Comparison of ENCODE assay signal across 8 cellular contexts in the genomic region with DNA sequence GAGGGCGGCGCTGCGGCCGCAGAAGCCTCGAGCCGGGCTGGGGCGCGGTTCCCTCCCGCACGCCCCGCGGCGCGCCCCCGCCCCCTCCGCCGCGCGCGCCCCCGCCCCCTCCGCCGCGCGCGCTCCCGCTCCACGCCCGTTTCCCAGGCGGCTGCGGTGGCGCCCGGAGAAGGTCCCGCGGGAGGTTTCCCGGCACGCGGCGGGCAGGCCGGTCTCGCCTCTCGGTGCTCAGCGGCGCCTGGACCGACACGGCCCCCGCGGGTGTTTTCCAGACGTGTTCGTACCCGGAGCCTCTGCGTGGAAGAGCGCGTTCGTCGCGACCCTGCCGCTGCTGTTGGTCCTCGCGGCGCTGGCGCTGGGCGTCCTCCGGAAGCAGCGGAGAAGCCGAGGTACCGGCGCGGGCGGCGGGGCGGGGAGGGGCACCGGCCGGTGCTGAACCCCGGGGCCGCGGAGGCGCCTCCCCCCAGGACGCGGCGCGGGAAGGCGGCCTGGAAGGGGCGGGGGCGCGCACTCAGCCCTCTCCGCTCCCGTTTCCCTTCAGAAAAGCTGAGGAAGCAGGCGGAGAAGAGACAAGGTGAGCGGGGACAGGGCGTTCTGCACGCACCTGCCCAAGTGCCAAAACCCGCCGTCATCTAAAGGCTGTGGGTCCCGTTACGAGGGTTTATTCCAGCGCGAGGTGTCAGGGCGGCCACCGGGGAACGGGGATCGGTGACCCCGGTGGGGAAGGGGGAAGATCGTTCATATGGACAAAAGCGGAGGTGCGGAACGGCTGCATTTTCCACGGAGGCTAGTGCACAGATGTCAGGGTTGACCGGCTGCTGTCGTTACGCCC. TPM values are rescaled to one million over a fixed set of nuclear protein-coding genes. Genes with fewer than 3 reads are reported as not detected.
A peak's percentile ranks its signal among the peaks of the same experiment; 100 is the strongest.
DNase-seq lines count a peak whose midpoint lies in the region; ATAC-seq and TF ChIP-seq lines count a peak whose summit lies in the region.

No MANE protein-coding gene starts in this region.

- H3K4me1 ChIP-seq in H9 (ENCODE audit: insufficient read depth, low read length) = no peaks in the 10 kb centered on the region
- no peaks in the 10 kb centered on the region for H3K4me1 ChIP-seq in iPS-20b (ENCODE audit: insufficient read depth, low read length)

- H2AK5ac ChIP-seq in H9 (ENCODE audit: insufficient read length, low read length) = no peak overlapping the region

- DNase-seq in AG04449 (ENCODE audit: low read depth, low spot score) (no peak), H9 (no peak), SHP77 treated with DMSO at 0.1 percent for 48 hours (lab: John Stamatoyannopoulos, UW) (no peak), NCI-H2196 treated with DMSO at 0.1 percent for 48 hours (lab: John Stamatoyannopoulos, UW; ENCODE audit: unreplicated experiment) (no peak)
- DNase-seq in activated naive CD8-positive, alpha-beta T cell treated with anti-CD3 and anti-CD28 coated beads for 36 hours = peak; percentile 16
- peak in 1 of 2 donors; percentile 10 for DNase-seq in stimulated activated effector memory CD8-positive, alpha-beta T cell treated with anti-CD3 and anti-CD28 coated beads, Interleukin-12 subunit alpha, Interleukin-12 subunit beta, amount 100 ng/mL, for 72 hours (ENCODE audit: low spot score in 2 of 2)

- TF ChIP-seq CTCF in AG04449 (IDR thresholded peaks at IDR 0.05; ENCODE audit: insufficient read depth, low read length, missing control alignments) (no peak), H9 (conservative IDR thresholded peaks at IDR 0.05) (no peak)

- H4K20me1 ChIP-seq in H9 (ENCODE audit: control insufficient read depth, insufficient read depth, insufficient read length) = no peaks in the 10 kb centered on the region

- no peak overlapping the region for H2BK20ac ChIP-seq in H9 (ENCODE audit: low read depth, low read length, poor library complexity, severe bottlenecking)

- no peak overlapping the region for H4K8ac ChIP-seq in H9 (replicated peaks; ENCODE audit: insufficient read length, low read depth, low read length)

- H4K5ac ChIP-seq in H9 (ENCODE audit: insufficient read length, low read depth, low read length) = no peak overlapping the region

- H3K27ac ChIP-seq in H9 (ENCODE audit: insufficient read length, low read depth, low read length) (no peak overlapping the region), iPS-20b (ENCODE audit: low read length) (no peak overlapping the region)

- H3K27me3 ChIP-seq in H9 (ENCODE audit: insufficient read depth, low read length) = peaks cover 49% of the 10 kb centered on the region; the same call in 1 of the 2 replicates
- peaks cover 96% of the 10 kb centered on the region for H3K27me3 ChIP-seq in iPS-20b (ENCODE audit: insufficient read depth, low read length)

- H3K4me3 Mint-ChIP-seq in H9 = peak overlapping the region; percentile 73 to 91
- H3K4me3 Mint-ChIP-seq in activated naive CD8-positive, alpha-beta T cell treated with anti-CD3 and anti-CD28 coated beads for 36 hours = peak overlapping the region; percentile 66
- H3K4me3 Mint-ChIP-seq in stimulated activated effector memory CD8-positive, alpha-beta T cell treated with anti-CD3 and anti-CD28 coated beads, Interleukin-12 subunit alpha, Interleukin-12 subunit beta, amount 100 ng/mL, for 72 hours = peak overlapping the region; percentile 54

- H2BK12ac ChIP-seq in H9 (ENCODE audit: insufficient read length, low read depth, low read length) = no peak overlapping the region

- no peak overlapping the region for H3K27ac Mint-ChIP-seq in H9
- H3K27ac Mint-ChIP-seq in activated naive CD8-positive, alpha-beta T cell treated with anti-CD3 and anti-CD28 coated beads for 36 hours = no peak overlapping the region
- H3K27ac Mint-ChIP-seq in stimulated activated effector memory CD8-positive, alpha-beta T cell treated with anti-CD3 and anti-CD28 coated beads, Interleukin-12 subunit alpha, Interleukin-12 subunit beta, amount 100 ng/mL, for 72 hours = no peak overlapping the region

- H3K9me3 Mint-ChIP-seq in H9 = peaks cover 5 to 8% of the 10 kb centered on the region in 2 experiments; a peak in 4 of 5 replicates
- H3K9me3 Mint-ChIP-seq in activated naive CD8-positive, alpha-beta T cell treated with anti-CD3 and anti-CD28 coated beads for 36 hours = peaks cover 1% of the 10 kb centered on the region
- H3K9me3 Mint-ChIP-seq in stimulated activated effector memory CD8-positive, alpha-beta T cell treated with anti-CD3 and anti-CD28 coated beads, Interleukin-12 subunit alpha, Interleukin-12 subunit beta, amount 100 ng/mL, for 72 hours = no peaks in the 10 kb centered on the region

- H3K79me2 ChIP-seq in H9 (ENCODE audit: insufficient read depth, low read length) = no peaks in the 10 kb centered on the region

- H3K4me2 ChIP-seq in H9 (ENCODE audit: insufficient read depth, insufficient read length, low read length) = peak overlapping the region; percentile 91

- no peaks in the 10 kb centered on the region for H3K36me3 ChIP-seq in iPS-20b (ENCODE audit: insufficient read depth, low read depth, low read length)

- no peak overlapping the region for H4K91ac ChIP-seq in H9 (ENCODE audit: insufficient read length, low read depth, low read length)

- POLR2A ChIA-PET in AG04449 (lab: Yijun Ruan, JAX) = no interaction called here

- peaks cover 14% of the 10 kb centered on the region for H3K23me2 ChIP-seq in H9 (ENCODE audit: insufficient read length, low read depth, low read length, poor library complexity, severe bottlenecking)

- no CpG with 5 or more reads among the region's 111 CpGs for WGBS in H9 (ENCODE audit: extremely low coverage, insufficient read length, low lambda C conversion rate)

- no peak overlapping the region for H3T11ph ChIP-seq in H9 (ENCODE audit: low read length)

- peaks cover 87% of the 10 kb centered on the region for H3K27me3 Mint-ChIP-seq in H9 (ENCODE audit: low read depth)
- peaks cover 90% of the 10 kb centered on the region for H3K27me3 Mint-ChIP-seq in activated naive CD8-positive, alpha-beta T cell treated with anti-CD3 and anti-CD28 coated beads for 36 hours

- H3K36me3 Mint-ChIP-seq in H9 (ENCODE audit: insufficient read depth in 1 of 3, low read depth in 3 of 3) = no peaks in the 10 kb centered on the region; a peak in 1 of 7 replicates
- H3K36me3 Mint-ChIP-seq in activated naive CD8-positive, alpha-beta T cell treated with anti-CD3 and anti-CD28 coated beads for 36 hours = no peaks in the 10 kb centered on the region
- peaks cover 5% of the 10 kb centered on the region for H3K36me3 Mint-ChIP-seq in stimulated activated effector memory CD8-positive, alpha-beta T cell treated with anti-CD3 and anti-CD28 coated beads, Interleukin-12 subunit alpha, Interleukin-12 subunit beta, amount 100 ng/mL, for 72 hours

- no peaks in the 10 kb centered on the region for H3K79me1 ChIP-seq in H9 (ENCODE audit: insufficient read depth, low read depth, low read length, poor library complexity, severe bottlenecking)

- H3K4me1 Mint-ChIP-seq in H9 = peaks cover 21 to 24% of the 10 kb centered on the region in 2 experiments
- peaks cover 7% of the 10 kb centered on the region for H3K4me1 Mint-ChIP-seq in activated naive CD8-positive, alpha-beta T cell treated with anti-CD3 and anti-CD28 coated beads for 36 hours
- peaks cover 21% of the 10 kb centered on the region for H3K4me1 Mint-ChIP-seq in stimulated activated effector memory CD8-positive, alpha-beta T cell treated with anti-CD3 and anti-CD28 coated beads, Interleukin-12 subunit alpha, Interleukin-12 subunit beta, amount 100 ng/mL, for 72 hours

- H3K23ac ChIP-seq in H9 (ENCODE audit: insufficient read length, low read depth, low read length) = no peak overlapping the region

- peak; percentile 49 for ATAC-seq in stimulated activated effector memory CD8-positive, alpha-beta T cell treated with anti-CD3 and anti-CD28 coated beads, Interleukin-12 subunit alpha, Interleukin-12 subunit beta, amount 100 ng/mL, for 72 hours
- no peak for ATAC-seq in HG03460 (IDR thresholded peaks at IDR 0.05; ENCODE audit: unreplicated experiment)

- H2BK120ac ChIP-seq in H9 (ENCODE audit: low read depth, low read length, poor library complexity, severe bottlenecking) = no peak overlapping the region

- CTCF ChIA-PET in AG04449 (lab: Yijun Ruan, JAX) = no interaction called here

- no peak overlapping the region for H2BK15ac ChIP-seq in H9 (ENCODE audit: low read depth, low read length)

- no peak overlapping the region for H2AFZ ChIP-seq in H9 (ENCODE audit: low read length)

- no peak overlapping the region for H3K9ac ChIP-seq in H9 (ENCODE audit: extremely low read depth, insufficient read length, low read length)
- H3K9ac ChIP-seq in iPS-20b (ENCODE audit: low read depth, low read length) = no peak overlapping the region

- no peaks in the 10 kb centered on the region for H3K9me3 ChIP-seq in H9 (ENCODE audit: control insufficient read depth, low read depth, low read length)
- H3K9me3 ChIP-seq in iPS-20b (ENCODE audit: insufficient read depth, low read depth, low read length) = no peaks in the 10 kb centered on the region

- no peak overlapping the region for H3K18ac ChIP-seq in H9 (ENCODE audit: insufficient read length, low read depth, low read length)

- no peak overlapping the region for H2BK5ac ChIP-seq in H9 (ENCODE audit: insufficient read length, low read length)

- H3K14ac ChIP-seq in H9 (ENCODE audit: insufficient read depth, low read length) = peak overlapping the region; percentile 41; the same call in 1 of the 2 replicates

- no peak overlapping the region for H3K4ac ChIP-seq in H9 (ENCODE audit: low read depth, low read length)

- H3K4me3 ChIP-seq in AG04449 (ENCODE audit: low read depth, low read length) (peak overlapping the region; percentile 50), iPS-20b (ENCODE audit: low read length) (peak overlapping the region; percentile 76)

- H3K56ac ChIP-seq in H9 (ENCODE audit: insufficient read length, low read depth, low read length) = no peak overlapping the region

RNA-seq across cellular contexts. Expression of gene BTNL9, which starts 13.1 kb away (rescaled TPM):
- total RNA-seq in H9 (2021) = 0.88 and 0.96 TPM in 2 replicates
- under 1 TPM in 1 of 2 experiments, not detected in 1; 0.12 TPM for total RNA-seq in activated naive CD8-positive, alpha-beta T cell treated with anti-CD3 and anti-CD28 coated beads for 36 hours
